Comparison of ENCODE assay signal across 26 cellular contexts in genomic region chr5:103355590-103355989, GRCh38.
A peak's percentile ranks its signal among the peaks of the same experiment; 100 is the strongest.
DNase-seq lines count a peak whose midpoint lies in the region; ATAC-seq, FAIRE-seq and TF ChIP-seq lines count a peak whose summit lies in the region.
"Had no signal": no experiment of that assay in that cellular context is flagged by ENCODE, and none has a peak within 500 bp of the region (broad histone marks: within the 10 kb centered on the region; RNA-seq: fewer than 3 reads in every experiment).

No MANE protein-coding gene starts in this region.

- DNase-seq in A673 (ENCODE audit: low spot score): peak; percentile 18
- DNase-seq in GM12892 (ENCODE audit: insufficient read length): no peak
- DNase-seq in retina: peak; percentile 46
- DNase-seq in GM10266 (ENCODE audit: extremely low spot score): no peak
- DNase-seq in inferior parietal cortex (ENCODE audit: extremely low spot score): no peak
- DNase-seq: Calu3; CD8-positive, alpha-beta memory T cell; GOT3; HCEC 1CT; KBM-7; MV-4-11; NCI-H1105; NCI-H146; NCI-H1930; NCI-H2107; NCI-H446 treated with DMSO at 0.1 percent for 48 hours; NCI-H526; NCI-H82; SHP77 had no signal

- no peaks in the 10 kb centered on the region for H3K27me3 ChIP-seq in A673 (replicated peaks; ENCODE audit: insufficient read depth, low read depth, low read length, poor library complexity)

- POLR2A ChIA-PET in A673 (lab: Charles Lee; ENCODE audit: low non-redundant PET): interaction anchor here (0.6 kb wide), 1 partner anchor 11 kb away, joined by 3 read pairs; no protein-coding TSS in a partner anchor

- no peak overlapping the region for H3K27ac ChIP-seq in A673 (ENCODE audit: low read depth, low read length, poor library complexity, severe bottlenecking)
- H3K27ac ChIP-seq: RWPE1 had no signal

- H3K27ac Mint-ChIP-seq in nephron: peak overlapping the region in 2 of 3 experiments; percentile 17 to 34
- H3K27ac Mint-ChIP-seq: CD14-positive monocyte; CD8-positive, alpha-beta memory T cell had no signal

- CTCF ChIA-PET in A673 (lab: Charles Lee): no interaction called here

- no peaks in the 10 kb centered on the region for H3K9me3 ChIP-seq in A673 (ENCODE audit: low read depth, low read length, poor library complexity, severe bottlenecking)

- H3K4me3 ChIP-seq in A673 (ENCODE audit: low read depth, low read length, poor library complexity, severe bottlenecking): no peak overlapping the region

- peaks cover 38% of the 10 kb centered on the region for H3K4me1 Mint-ChIP-seq in nephron
- H3K4me1 Mint-ChIP-seq: CD14-positive monocyte had no signal

- no peak for ATAC-seq in HG02884 (IDR thresholded peaks at IDR 0.05; ENCODE audit: unreplicated experiment)
- no peak for ATAC-seq in GM21360 (IDR thresholded peaks at IDR 0.05; ENCODE audit: unreplicated experiment)
- ATAC-seq: Panc1 had no signal

- BruUV-seq in A673 (replicated peaks; lab: Mats Ljungman, UMichigan): no TSS peak

- H3K4me3 Mint-ChIP-seq in nephron: no peak overlapping the region
- H3K4me3 Mint-ChIP-seq: CD14-positive monocyte; CD8-positive, alpha-beta memory T cell had no signal

- FAIRE-seq in GM12892 (lab: Jason Lieb, UNC): peak; percentile 21
- FAIRE-seq: A204.1 had no signal

- H3K4me1 ChIP-seq in A673 (ENCODE audit: insufficient read depth, low read length, poor library complexity, severe bottlenecking): peaks cover 55% of the 10 kb centered on the region

- H3K9me3 Mint-ChIP-seq in nephron: no peaks in the 10 kb centered on the region
- H3K9me3 Mint-ChIP-seq: CD8-positive, alpha-beta memory T cell had no signal

- H3K36me3 ChIP-seq in A673 (ENCODE audit: insufficient read depth, low read length, poor library complexity, severe bottlenecking): no peaks in the 10 kb centered on the region

- H3K36me3 Mint-ChIP-seq in nephron (ENCODE audit: low read depth): no peaks in the 10 kb centered on the region
- H3K36me3 Mint-ChIP-seq: CD14-positive monocyte; CD8-positive, alpha-beta memory T cell had no signal

- TF ChIP-seq CTCF in A673 (conservative IDR thresholded peaks at IDR 0.05; ENCODE audit: low read depth, low read length) (no peak), nephron (IDR thresholded peaks at IDR 0.05; ENCODE audit: unreplicated experiment in 3 of 3) (no peak), GM10266 (IDR thresholded peaks at IDR 0.05; ENCODE audit: control insufficient read depth, insufficient read depth, low read depth, missing control alignments) (no peak)

- no peak for TF ChIP-seq POLR2A in GM12892 (IDR thresholded peaks at IDR 0.05; ENCODE audit: low read depth, low read length)

- intact Hi-C loops in A673 (cut with micrococcal nuclease; ENCODE audit: unreplicated experiment): no loop called here

- H3K27me3 Mint-ChIP-seq in nephron (ENCODE audit: low read depth): no peaks in the 10 kb centered on the region

Comparison
In these comparisons a context has a peak if more than half of its experiments do, and no peak if none do; other contexts are left out.
1. DNase-seq: peak in A673 (single experiment) and retina (single experiment); none in GM12892 (single experiment), GM10266 (single experiment) and inferior parietal cortex (single experiment).